In genomic region chr2:219514196-219514761, GRCh38 we compare ENCODE assay signal across 12 cellular contexts. TPM values are rescaled to one million over a fixed set of nuclear protein-coding genes. Genes with fewer than 3 reads are reported as not detected.
DNase-seq lines count a peak whose midpoint lies in the region; ATAC-seq and TF ChIP-seq lines count a peak whose summit lies in the region.
"Had no signal": no experiment of that assay in that cellular context is flagged by ENCODE, and none has a peak within 500 bp of the region (broad histone marks: within the 10 kb centered on the region; RNA-seq: fewer than 3 reads in every experiment).

A gene with protein sequence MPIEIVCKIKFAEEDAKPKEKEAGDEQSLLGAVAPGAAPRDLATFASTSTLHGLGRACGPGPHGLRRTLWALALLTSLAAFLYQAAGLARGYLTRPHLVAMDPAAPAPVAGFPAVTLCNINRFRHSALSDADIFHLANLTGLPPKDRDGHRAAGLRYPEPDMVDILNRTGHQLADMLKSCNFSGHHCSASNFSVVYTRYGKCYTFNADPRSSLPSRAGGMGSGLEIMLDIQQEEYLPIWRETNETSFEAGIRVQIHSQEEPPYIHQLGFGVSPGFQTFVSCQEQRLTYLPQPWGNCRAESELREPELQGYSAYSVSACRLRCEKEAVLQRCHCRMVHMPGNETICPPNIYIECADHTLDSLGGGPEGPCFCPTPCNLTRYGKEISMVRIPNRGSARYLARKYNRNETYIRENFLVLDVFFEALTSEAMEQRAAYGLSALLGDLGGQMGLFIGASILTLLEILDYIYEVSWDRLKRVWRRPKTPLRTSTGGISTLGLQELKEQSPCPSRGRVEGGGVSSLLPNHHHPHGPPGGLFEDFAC (plus strand): TSS chr2:219514482. CDS start chr2:219514725, 243 bp downstream.

- peak within 1 kb of the TSS; percentile 31 to 54 for H3K4me3 Mint-ChIP-seq in activated T-cell treated with anti-CD3 and anti-CD28 coated beads, Interleukin-2, amount 50 U/mL, for 72 hours
- H3K4me3 Mint-ChIP-seq in stimulated activated memory B cell treated with anti-CD40 and anti-IgM and Interleukin-4, amounts not matched to agents 10 μg/mL and 1 μg/mL and 100 μg/mL, for 72 hours = no peak within 1 kb of the TSS
- H3K4me3 Mint-ChIP-seq in immature natural killer cell = peak within 1 kb of the TSS in 1 of 5 donors; percentile 33
- H3K4me3 Mint-ChIP-seq: dendritic cell treated with granulocyte-macrophage colony-stimulating factor and Interleukin-4, amounts not matched to agents 40 ng/mL and 50 ng/mL, for 4 days had no signal

- peak within 1 kb of the TSS; percentile 70 for H3K4me2 ChIP-seq in SK-N-SH

- H3K4me3 ChIP-seq in SK-N-SH (ENCODE audit: low read depth in 2 of 2, low read length in 1 of 2) = peak within 1 kb of the TSS in 1 of 2 experiments; percentile 29; a peak in 1 of 4 replicates
- H3K4me3 ChIP-seq: skin epidermis had no signal

- POLR2A ChIA-PET in SK-N-SH (lab: Yijun Ruan, JAX) = interaction anchor here (1.0 to 13.5 kb wide), 5 partner anchors 12 to 53 kb away, joined by 3 to 210 read pairs (median 5); partner anchors contain the start of gene GMPPA

- no peaks in the 10 kb centered on the region for H3K9me2 ChIP-seq in SK-N-SH

- H3K4me1 Mint-ChIP-seq in activated T-cell treated with anti-CD3 and anti-CD28 coated beads, Interleukin-2, amount 50 U/mL, for 72 hours (ENCODE audit: low read depth) = peaks cover 23% of the 10 kb centered on the region
- peaks cover 41% of the 10 kb centered on the region for H3K4me1 Mint-ChIP-seq in stimulated activated memory B cell treated with anti-CD40 and anti-IgM and Interleukin-4, amounts not matched to agents 10 μg/mL and 1 μg/mL and 100 μg/mL, for 72 hours
- peaks cover 9 to 10% of the 10 kb centered on the region in 2 donors for H3K4me1 Mint-ChIP-seq in immature natural killer cell

- no peaks in the 10 kb centered on the region for H3K79me2 ChIP-seq in SK-N-SH (ENCODE audit: insufficient read depth)

- peak in 1 of 2 experiments; percentile 62; a peak in 2 of 4 replicates for TF ChIP-seq EP300 in SK-N-SH (IDR thresholded peaks at IDR 0.05; ENCODE audit: borderline replicate concordance in 1 of 2, low read depth in 1 of 2, low read length in 1 of 2)

- peaks cover 0 to 94% of the 10 kb centered on the region in 2 experiments; a peak in 2 of 4 replicates for H3K4me1 ChIP-seq in SK-N-SH (ENCODE audit: control insufficient read depth in 1 of 2, insufficient read depth in 2 of 2, low read depth in 1 of 2, low read length in 1 of 2)

- H3K27me3 ChIP-seq in SK-N-SH (ENCODE audit: insufficient read depth) = peaks cover 33% of the 10 kb centered on the region

- H3K27me3 Mint-ChIP-seq in activated T-cell treated with anti-CD3 and anti-CD28 coated beads, Interleukin-2, amount 50 U/mL, for 72 hours (ENCODE audit: low read depth) = peaks cover 86% of the 10 kb centered on the region
- peaks cover 100% of the 10 kb centered on the region for H3K27me3 Mint-ChIP-seq in stimulated activated memory B cell treated with anti-CD40 and anti-IgM and Interleukin-4, amounts not matched to agents 10 μg/mL and 1 μg/mL and 100 μg/mL, for 72 hours
- peaks cover 21 to 31% (median 24%) of the 10 kb centered on the region in 3 donors for H3K27me3 Mint-ChIP-seq in immature natural killer cell (ENCODE audit: low read depth in 3 of 3)

- 0 out of 2 replicates have a peak, but pooled peaks have one; percentile 10 for TF ChIP-seq RAD21 in SK-N-SH (IDR thresholded peaks at IDR 0.05; ENCODE audit: low read length)

- H3K9ac ChIP-seq in SK-N-SH = no peak within 1 kb of the TSS

- no peak for TF ChIP-seq CTCF in SK-N-SH (IDR thresholded peaks at IDR 0.05)

- no peaks in the 10 kb centered on the region for H4K20me1 ChIP-seq in SK-N-SH (ENCODE audit: insufficient read depth)

- CTCF ChIA-PET in SK-N-SH (lab: Yijun Ruan, JAX) = interaction anchor here (2.1 to 62.1 kb wide), 4 partner anchors 1 to 112 kb away, joined by 6 to 2824 read pairs (median 1418); partner anchors contain the start of genes CHPF, GMPPA and TMEM198 and of another gene

- DNase-seq in activated T-cell treated with anti-CD3 and anti-CD28 coated beads, Interleukin-2, amount 50 U/mL, for 72 hours = no peak
- DNase-seq in activated T-cell treated with anti-CD3 and anti-CD28 coated beads, Interleukin-2, amount 50 U/mL, for 48 hours = no peak
- peak; percentile 86 for DNase-seq in SK-N-SH
- DNase-seq in left ventricle myocardium superior = no peak
- DNase-seq in LoVo (ENCODE audit: low spot score) = no peak
- DNase-seq in midbrain (lab: John Stamatoyannopoulos, UW) = no peak
- no peak for DNase-seq in immature natural killer cell
- DNase-seq: activated CD8-positive, alpha-beta memory T cell treated with anti-CD3 and anti-CD28 coated beads, Interleukin-2, amount 50 U/mL, for 4 hours; Karpas-422 had no signal

- no peaks in the 10 kb centered on the region for H3K36me3 Mint-ChIP-seq in activated T-cell treated with anti-CD3 and anti-CD28 coated beads, Interleukin-2, amount 50 U/mL, for 72 hours (ENCODE audit: insufficient read depth in 2 of 2)
- H3K36me3 Mint-ChIP-seq in stimulated activated memory B cell treated with anti-CD40 and anti-IgM and Interleukin-4, amounts not matched to agents 10 μg/mL and 1 μg/mL and 100 μg/mL, for 72 hours = no peaks in the 10 kb centered on the region
- peaks cover 0 to 3% (median 0%) of the 10 kb centered on the region in 3 donors for H3K36me3 Mint-ChIP-seq in immature natural killer cell

- H3K36me3 ChIP-seq in SK-N-SH (replicated peaks in 1 of 2; ENCODE audit: control insufficient read depth in 1 of 2, insufficient read depth in 2 of 2, low read length in 1 of 2) = no peaks in the 10 kb centered on the region

- 14% methylated on average over 23 of the region's 31 CpGs for WGBS in SK-N-SH (ENCODE audit: low lambda C conversion rate)

- ATAC-seq in activated T-cell treated with anti-CD3 and anti-CD28 coated beads, Interleukin-2, amount 50 U/mL, for 72 hours (replicated peaks in 1 of 2) = no peak
- ATAC-seq in left ventricle myocardium superior = peak; percentile 32
- no peak for ATAC-seq in stimulated activated memory B cell treated with anti-CD40 and anti-IgM and Interleukin-4, amounts not matched to agents 10 μg/mL and 1 μg/mL and 100 μg/mL, for 72 hours

- H2AFZ ChIP-seq in SK-N-SH (ENCODE audit: low read depth) = no peak within 1 kb of the TSS

- H3K9me3 ChIP-seq in SK-N-SH = no peaks in the 10 kb centered on the region

- intact Hi-C loops in left ventricle myocardium superior (cut with micrococcal nuclease) = no loop called here

- peak within 1 kb of the TSS in 1 of 2 experiments; percentile 96; a peak in 2 of 4 replicates for H3K27ac ChIP-seq in SK-N-SH (ENCODE audit: low read depth in 2 of 2, low read length in 1 of 2)
- H3K27ac ChIP-seq: skin epidermis had no signal

- no peak within 1 kb of the TSS for H3K27ac Mint-ChIP-seq in activated T-cell treated with anti-CD3 and anti-CD28 coated beads, Interleukin-2, amount 50 U/mL, for 72 hours
- H3K27ac Mint-ChIP-seq in stimulated activated memory B cell treated with anti-CD40 and anti-IgM and Interleukin-4, amounts not matched to agents 10 μg/mL and 1 μg/mL and 100 μg/mL, for 72 hours = no peak within 1 kb of the TSS
- H3K27ac Mint-ChIP-seq in immature natural killer cell = no peak within 1 kb of the TSS
- H3K27ac Mint-ChIP-seq: dendritic cell treated with granulocyte-macrophage colony-stimulating factor and Interleukin-4, amounts not matched to agents 40 ng/mL and 50 ng/mL, for 4 days had no signal

- no peaks in the 10 kb centered on the region for H3K9me3 Mint-ChIP-seq in activated T-cell treated with anti-CD3 and anti-CD28 coated beads, Interleukin-2, amount 50 U/mL, for 72 hours
- no peaks in the 10 kb centered on the region for H3K9me3 Mint-ChIP-seq in stimulated activated memory B cell treated with anti-CD40 and anti-IgM and Interleukin-4, amounts not matched to agents 10 μg/mL and 1 μg/mL and 100 μg/mL, for 72 hours
- H3K9me3 Mint-ChIP-seq in immature natural killer cell = peaks cover 0 to 3% (median 0%) of the 10 kb centered on the region in 6 donors
- H3K9me3 Mint-ChIP-seq: dendritic cell treated with granulocyte-macrophage colony-stimulating factor and Interleukin-4, amounts not matched to agents 40 ng/mL and 50 ng/mL, for 4 days had no signal

- no peaks in the 10 kb centered on the region for H3F3A ChIP-seq in SK-N-SH (replicated peaks; ENCODE audit: insufficient read depth)

TF ChIP-seq in SK-N-SH, 30 proteins besides CTCF, POLR2A, EP300 and RAD21:
- TF ChIP-seq MAX (IDR thresholded peaks at IDR 0.05; ENCODE audit: low read depth) = peak; percentile 31; the same call in 1 of the 2 replicates
- peak; percentile 56 for TF ChIP-seq CHD2 (IDR thresholded peaks at IDR 0.05; ENCODE audit: low read length, partially characterized antibody)
- no peak for TF ChIP-seq NFIC (IDR thresholded peaks at IDR 0.05; ENCODE audit: borderline replicate concordance)
- peak; percentile 93 for TF ChIP-seq GATA2 (CRISPR knock-in tag; IDR thresholded peaks at IDR 0.05)
- TF ChIP-seq FOXJ3 (CRISPR knock-in tag; IDR thresholded peaks at IDR 0.05) = 0 out of 2 replicates have a peak, but pooled peaks have one; percentile 60
- TF ChIP-seq MEF2A (IDR thresholded peaks at IDR 0.05; ENCODE audit: borderline replicate concordance, low read depth) = no peak
- TF ChIP-seq ELF1 (IDR thresholded peaks at IDR 0.05) = no peak
- TF ChIP-seq MXI1 (IDR thresholded peaks at IDR 0.05; ENCODE audit: low read depth, low read length) = peak; percentile 95

RNA-seq across cellular contexts. Expression of the gene that starts here (rescaled TPM):
- total RNA-seq in activated T-cell treated with anti-CD3 and anti-CD28 coated beads, Interleukin-2, amount 50 U/mL, for 72 hours = under 1 TPM; 0.19 to 0.30 TPM
- 0.05 and 0.10 TPM in 2 replicates for polyA plus RNA-seq in SK-N-SH (2012; rRNA removed)
- polyA plus RNA-seq in SK-N-SH (2012; cell fraction: cytosol; rRNA removed) = 0.04 and 0.30 TPM in 2 replicates
- polyA plus RNA-seq in SK-N-SH (2012; cell fraction: nucleus; rRNA removed) = 0.79 and 1.00 TPM in 2 replicates
- not detected for total RNA-seq in left ventricle myocardium superior
- not detected for polyA plus RNA-seq in immature natural killer cell

Comparison
In these comparisons a context has a peak if more than half of its experiments do, and no peak if none do; other contexts are left out.
1. Peak in DNase-seq and H3K4me2 ChIP-seq in SK-N-SH; RNA of the gene not detected or under 1 TPM.
2. Peak in ATAC-seq in left ventricle myocardium superior; RNA of the gene not detected or under 1 TPM.